ENCODE assay signal across 16 cellular contexts in the genomic region with DNA sequence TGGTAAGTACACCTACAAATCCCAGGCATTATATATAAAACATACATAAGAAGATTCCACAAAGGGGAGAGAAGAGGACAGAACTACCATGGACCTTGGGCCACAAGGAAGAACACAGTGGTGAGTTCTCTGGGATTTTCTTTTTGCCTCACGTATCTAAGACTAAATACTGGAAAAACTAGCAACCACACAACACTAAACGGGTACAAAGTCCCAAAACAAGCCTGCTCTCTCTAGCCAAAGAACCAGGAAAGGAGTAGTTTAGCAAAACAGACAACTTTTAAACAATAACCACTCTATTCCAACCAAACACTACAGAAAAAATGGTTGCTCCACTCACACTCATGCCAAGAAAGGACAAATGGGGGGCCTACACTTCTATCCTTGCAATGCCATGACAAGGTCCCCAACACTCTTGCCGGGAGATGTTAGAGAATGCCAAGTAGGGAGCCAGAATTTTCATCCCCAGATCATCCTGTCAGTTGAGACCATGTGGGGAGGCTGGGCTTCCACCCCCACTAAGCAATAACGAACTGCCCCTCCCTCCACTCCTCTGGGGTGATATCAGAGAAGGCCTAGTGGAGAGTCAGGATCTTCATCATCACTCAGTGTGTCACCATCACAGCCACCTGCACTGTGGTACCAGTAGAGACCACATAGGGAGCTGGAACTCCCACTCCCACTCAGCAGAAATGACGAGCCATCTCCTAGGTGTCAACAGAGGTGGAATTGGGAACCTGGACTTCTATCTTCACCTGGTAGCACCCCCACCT.
DNase-seq lines count a peak whose midpoint lies in the region; ATAC-seq and TF ChIP-seq lines count a peak whose summit lies in the region.
"Had no signal": no experiment of that assay in that cellular context is flagged by ENCODE, and none has a peak within 500 bp of the region (broad histone marks: within the 10 kb centered on the region; RNA-seq: fewer than 3 reads in every experiment).

No MANE protein-coding gene starts in this region.

- POLR2A ChIA-PET in HEK293 (lab: Yijun Ruan, JAX) = interaction anchor here (2.4 kb wide), 1 partner anchor 23 kb away, joined by 6 read pairs; no protein-coding TSS in a partner anchor

- ATAC-seq in activated T-cell treated with anti-CD3 and anti-CD28 coated beads, Interleukin-2, amount 50 U/mL, for 4 hours = no peak
- ATAC-seq in HG02938 (IDR thresholded peaks at IDR 0.05; ENCODE audit: unreplicated experiment) = no peak

- H3K4me3 ChIP-seq in HEK293 (ENCODE audit: low read depth, low read length) (no peak overlapping the region), endodermal cell (ENCODE audit: low read length) (no peak overlapping the region), mesenchymal stem cell (ENCODE audit: insufficient read depth in 1 of 2, low read depth in 1 of 2, low read length in 2 of 2) (no peak overlapping the region), stomach smooth muscle (ENCODE audit: low read length in 2 of 2) (no peak overlapping the region), adrenal gland (no peak overlapping the region)
- H3K4me3 ChIP-seq: HAP-1, PC-9 had no signal

- no peak overlapping the region for H2BK5ac ChIP-seq in mesenchymal stem cell (ENCODE audit: low read depth, low read length, poor library complexity, severe bottlenecking)

- H3K27ac ChIP-seq in HEK293 (ENCODE audit: extremely low read depth, low read depth, low read length) = no peak overlapping the region
- no peak overlapping the region for H3K27ac ChIP-seq in endodermal cell (ENCODE audit: low read depth, low read length)
- H3K27ac ChIP-seq in mesenchymal stem cell (ENCODE audit: low read length, poor library complexity, severe bottlenecking) = no peak overlapping the region
- peak overlapping the region; percentile 3 for H3K27ac ChIP-seq in stomach smooth muscle (ENCODE audit: low read length)
- H3K27ac ChIP-seq in adrenal gland = no peak overlapping the region
- H3K27ac ChIP-seq: PC-9 had no signal

- no peak overlapping the region for H2AFZ ChIP-seq in mesenchymal stem cell (ENCODE audit: low read depth, low read length)
- H2AFZ ChIP-seq: PC-9 had no signal

- WGBS in endodermal cell (ENCODE audit: insufficient coverage in 1 of 2, insufficient read length in 1 of 2), 2 experiments = 75 to 100% methylated on average over 1 to 5 of the region's 5 CpGs
- over 99% methylated on average over 4 of the region's 5 CpGs for WGBS in mesenchymal stem cell
- 74 to 94% (median 80%) methylated on average over 4 to 5 of the region's 5 CpGs for WGBS in adrenal gland, 4 donors

- no peak overlapping the region for H2BK15ac ChIP-seq in mesenchymal stem cell (ENCODE audit: low read depth, poor library complexity, severe bottlenecking)

- H3K4me1 ChIP-seq in HEK293 (ENCODE audit: control insufficient read depth, insufficient read depth, low read length) (peaks cover 19% of the 10 kb centered on the region), endodermal cell (ENCODE audit: control insufficient read depth, insufficient read depth, low read length) (no peaks in the 10 kb centered on the region), mesenchymal stem cell (ENCODE audit: control insufficient read depth, insufficient read depth, low read depth, low read length) (no peaks in the 10 kb centered on the region), stomach smooth muscle (ENCODE audit: control insufficient read depth, insufficient read depth, low read length) (peaks cover 11% of the 10 kb centered on the region), adrenal gland (replicated peaks in 1 of 2) (peaks cover 0 to 41% of the 10 kb centered on the region in 2 donors)

- no peak for TF ChIP-seq CTCF in HEK293 (tag by site-specific recombination; IDR thresholded peaks at IDR 0.05)
- TF ChIP-seq CTCF in endodermal cell (conservative IDR thresholded peaks at IDR 0.05) = no peak
- TF ChIP-seq CTCF in adrenal gland (IDR thresholded peaks at IDR 0.05) = no peak

- CTCF ChIA-PET in HEK293 (lab: Yijun Ruan, JAX) = interaction anchor here (0.6 to 1.7 kb wide), 5 partner anchors 31 to 152 kb away, joined by 3 to 5 read pairs (median 3); no protein-coding TSS in a partner anchor

- H3K27me3 ChIP-seq in endodermal cell (ENCODE audit: control insufficient read depth, insufficient read depth, low read length, poor library complexity, severe bottlenecking) (no peaks in the 10 kb centered on the region), mesenchymal stem cell (ENCODE audit: control insufficient read depth in 1 of 2, insufficient read depth in 1 of 2, low read length in 2 of 2) (no peaks in the 10 kb centered on the region), stomach smooth muscle (ENCODE audit: control insufficient read depth in 1 of 2, insufficient read depth in 2 of 2, low read length in 2 of 2) (no peaks in the 10 kb centered on the region), adrenal gland (no peaks in the 10 kb centered on the region)

- intact Hi-C loops in adrenal gland (cut with DNase I) = no loop called here

- H3K9ac ChIP-seq in endodermal cell (ENCODE audit: extremely low read depth, low read length, poor library complexity, severe bottlenecking) (no peak overlapping the region), mesenchymal stem cell (ENCODE audit: low read length) (no peak overlapping the region), stomach smooth muscle (ENCODE audit: low read length in 2 of 2) (no peak overlapping the region)

- H3K18ac ChIP-seq in mesenchymal stem cell (ENCODE audit: low read depth in 1 of 2, low read length in 2 of 2) = peak overlapping the region in 1 of 2 experiments; percentile 26

- H2AK5ac ChIP-seq in mesenchymal stem cell (ENCODE audit: low read length, severe bottlenecking) = no peak overlapping the region

- TF ChIP-seq POLR2A in adrenal gland (IDR thresholded peaks at IDR 0.05) = no peak

- H3K36me3 Mint-ChIP-seq in endodermal cell (ENCODE audit: low read depth) = peaks cover 17% of the 10 kb centered on the region
- no peaks in the 10 kb centered on the region for H3K36me3 Mint-ChIP-seq in activated T-cell treated with anti-CD3 and anti-CD28 coated beads, Interleukin-2, amount 50 U/mL, for 4 hours (ENCODE audit: insufficient read depth)

- no peaks in the 10 kb centered on the region for H3K9me3 Mint-ChIP-seq in endodermal cell
- peaks cover 6% of the 10 kb centered on the region for H3K9me3 Mint-ChIP-seq in activated T-cell treated with anti-CD3 and anti-CD28 coated beads, Interleukin-2, amount 50 U/mL, for 4 hours
- H3K9me3 Mint-ChIP-seq: CD14-positive monocyte had no signal

- no peak for DNase-seq in endodermal cell
- no peak for DNase-seq in mesenchymal stem cell
- DNase-seq in NCI-H345 treated with DMSO at 0.1 percent for 48 hours (lab: John Stamatoyannopoulos, UW; ENCODE audit: unreplicated experiment) = no peak
- no peak for DNase-seq in activated T-cell treated with anti-CD3 and anti-CD28 coated beads, Interleukin-2, amount 50 U/mL, for 4 hours
- DNase-seq in adrenal gland = no peak
- DNase-seq: Caco-2, KG1, NCI-H1092, NCI-H2107, NCI-H345, PC-9 had no signal

- peak overlapping the region; percentile 6 for H4K91ac ChIP-seq in mesenchymal stem cell (ENCODE audit: low read length)

- no peaks in the 10 kb centered on the region for H3K27me3 Mint-ChIP-seq in endodermal cell (ENCODE audit: insufficient read depth)
- H3K27me3 Mint-ChIP-seq in activated T-cell treated with anti-CD3 and anti-CD28 coated beads, Interleukin-2, amount 50 U/mL, for 4 hours (ENCODE audit: low read depth) = no peaks in the 10 kb centered on the region

- no peak overlapping the region for H3K23ac ChIP-seq in mesenchymal stem cell (ENCODE audit: low read length in 2 of 2)

- H3K9me3 ChIP-seq in HEK293 (ENCODE audit: control insufficient read depth, insufficient read depth, low read depth, low read length) (no peaks in the 10 kb centered on the region), endodermal cell (ENCODE audit: control insufficient read depth, low read length) (no peaks in the 10 kb centered on the region), mesenchymal stem cell (ENCODE audit: control insufficient read depth, low read length) (no peaks in the 10 kb centered on the region), stomach smooth muscle (ENCODE audit: control insufficient read depth in 2 of 2, low read length in 2 of 2) (no peaks in the 10 kb centered on the region), adrenal gland (replicated peaks in 1 of 3) (no peaks in the 10 kb centered on the region)
- H3K9me3 ChIP-seq: Caco-2, HAP-1 had no signal

- no peak overlapping the region for H4K8ac ChIP-seq in mesenchymal stem cell (ENCODE audit: low read length)

- peaks cover 18% of the 10 kb centered on the region for H3K79me1 ChIP-seq in mesenchymal stem cell (replicated peaks; ENCODE audit: low read length, poor library complexity, severe bottlenecking)

- H3K4me3 Mint-ChIP-seq in endodermal cell = no peak overlapping the region
- no peak overlapping the region for H3K4me3 Mint-ChIP-seq in activated T-cell treated with anti-CD3 and anti-CD28 coated beads, Interleukin-2, amount 50 U/mL, for 4 hours
- H3K4me3 Mint-ChIP-seq: CD14-positive monocyte had no signal

- peaks cover 25% of the 10 kb centered on the region in 2 experiments for H3K36me3 ChIP-seq in HEK293 (ENCODE audit: control insufficient read depth in 2 of 2, insufficient read depth in 1 of 2, low read length in 2 of 2)
- H3K36me3 ChIP-seq in endodermal cell (ENCODE audit: control insufficient read depth, insufficient read depth, low read length) = peaks cover 44% of the 10 kb centered on the region
- peaks cover 7 to 78% of the 10 kb centered on the region in 2 experiments for H3K36me3 ChIP-seq in mesenchymal stem cell (ENCODE audit: control insufficient read depth in 1 of 2, insufficient read depth in 2 of 2, low read depth in 1 of 2, low read length in 2 of 2)
- peaks cover 9 to 20% of the 10 kb centered on the region in 2 donors for H3K36me3 ChIP-seq in stomach smooth muscle (ENCODE audit: control insufficient read depth in 2 of 2, insufficient read depth in 2 of 2, low read length in 2 of 2)
- peaks cover 0 to 21% of the 10 kb centered on the region in 2 donors for H3K36me3 ChIP-seq in adrenal gland (replicated peaks in 1 of 2)

- H2BK120ac ChIP-seq in mesenchymal stem cell (ENCODE audit: low read depth, low read length) = no peak overlapping the region

- H3K27ac Mint-ChIP-seq in endodermal cell = peak overlapping the region; percentile 16

- H3K4ac ChIP-seq in mesenchymal stem cell (ENCODE audit: low read depth in 1 of 2, low read length in 2 of 2) = no peak overlapping the region

- no peak overlapping the region for H2BK12ac ChIP-seq in mesenchymal stem cell (ENCODE audit: low read length in 2 of 2)

- no peak overlapping the region for H3K4me2 ChIP-seq in mesenchymal stem cell (ENCODE audit: low read length, poor library complexity, severe bottlenecking)
- H3K4me2 ChIP-seq: PC-9 had no signal

- no peak overlapping the region for H3K14ac ChIP-seq in mesenchymal stem cell (ENCODE audit: low read length in 2 of 2)

- H3K4me1 Mint-ChIP-seq in endodermal cell = peaks cover 16% of the 10 kb centered on the region
- no peaks in the 10 kb centered on the region for H3K4me1 Mint-ChIP-seq in activated T-cell treated with anti-CD3 and anti-CD28 coated beads, Interleukin-2, amount 50 U/mL, for 4 hours (ENCODE audit: low read depth)

TF ChIP-seq in HEK293, 187 proteins besides CTCF, POLR2A, EP300 and RAD21 (continues in another document):
- no peak for TF ChIP-seq ZNF114 (tag by site-specific recombination; IDR thresholded peaks at IDR 0.05)
